ENCODE assay signal across 8 cellular contexts in genomic region chr3:186967236-186967635, GRCh38. TPM values are rescaled to one million over a fixed set of nuclear protein-coding genes. Genes with fewer than 3 reads are reported as not detected.
A peak's percentile ranks its signal among the peaks of the same experiment; 100 is the strongest.
DNase-seq lines count a peak whose midpoint lies in the region; ATAC-seq and TF ChIP-seq lines count a peak whose summit lies in the region.
"Not testable (repeated sequence)": the region's sequence is repeated elsewhere in the genome, so short reads cannot be mapped to it uniquely, and the experiment has no call there.

No MANE protein-coding gene starts in this region.

- not testable (repeated sequence) for H4K20me1 ChIP-seq in GM23338 (replicated peaks; ENCODE audit: insufficient read depth)

- intact Hi-C loops in activated B cell treated with CpG ODN at 0.5 μM for 24 hours (cut with micrococcal nuclease); left ventricle myocardium inferior (cut with micrococcal nuclease); spleen (cut with DNase I; ENCODE audit: low total_unique reads): not testable (repeated sequence)

- H3K4me3 Mint-ChIP-seq in GM23338; activated B cell treated with CpG ODN at 0.5 μM for 24 hours; activated naive CD4-positive, alpha-beta T cell treated with anti-CD3 and anti-CD28 coated beads, Interleukin-2, amount 50 U/mL, for 24 hours: not testable (repeated sequence)
- H3K4me3 Mint-ChIP-seq in naive B cell = peak overlapping the region in 3 of 8 donors; percentile 41 to 75 (median 57)

- not testable (repeated sequence) for TF ChIP-seq EP300 in upper lobe of left lung (IDR thresholded peaks at IDR 0.05)

- TF ChIP-seq CTCF in GM23338 (conservative IDR thresholded peaks at IDR 0.05; ENCODE audit: low read depth in 2 of 2); activated B cell treated with CpG ODN at 0.5 μM for 24 hours (IDR thresholded peaks at IDR 0.05); left ventricle myocardium inferior (IDR thresholded peaks at IDR 0.05; ENCODE audit: borderline replicate concordance); spleen (IDR thresholded peaks at IDR 0.05 in 8 of 11, conservative IDR thresholded peaks at IDR 0.05 in 3 of 11); upper lobe of left lung (IDR thresholded peaks at IDR 0.05): not testable (repeated sequence)

- H3K27ac Mint-ChIP-seq in GM23338 (peak overlapping the region; percentile 81; the same call in 1 of the 2 replicates), activated B cell treated with CpG ODN at 0.5 μM for 24 hours (peak overlapping the region; percentile 86), naive B cell (peak overlapping the region; percentile 89 to 97 (median 92))
- H3K27ac Mint-ChIP-seq in activated naive CD4-positive, alpha-beta T cell treated with anti-CD3 and anti-CD28 coated beads, Interleukin-2, amount 50 U/mL, for 24 hours = peak overlapping the region; percentile 65

- not testable (repeated sequence) for H3K4me2 ChIP-seq in GM23338

- H3K4me1 ChIP-seq in GM23338 (ENCODE audit: insufficient read depth) (peaks cover 48% of the 10 kb centered on the region), left ventricle myocardium inferior (peaks cover 99% of the 10 kb centered on the region), spleen (peaks cover 15 to 77% (median 29%) of the 10 kb centered on the region in 6 donors), upper lobe of left lung (peaks cover 3 to 35% (median 22%) of the 10 kb centered on the region in 4 donors)

- not testable (repeated sequence) for DNase-seq in GM23338 (ENCODE audit: low spot score); activated B cell treated with CpG ODN at 0.5 μM for 24 hours; left ventricle myocardium inferior; naive B cell; spleen; upper lobe of left lung

- not testable (repeated sequence) for H3K4me3 ChIP-seq in GM23338, left ventricle myocardium inferior, spleen, upper lobe of left lung

- not testable (repeated sequence) for H3F3A ChIP-seq in GM23338 (replicated peaks; ENCODE audit: low read depth)

- peaks cover 71% of the 10 kb centered on the region for H3K36me3 Mint-ChIP-seq in GM23338 (ENCODE audit: low read depth)
- peaks cover 83% of the 10 kb centered on the region for H3K36me3 Mint-ChIP-seq in activated B cell treated with CpG ODN at 0.5 μM for 24 hours (ENCODE audit: low read depth)
- H3K36me3 Mint-ChIP-seq in activated naive CD4-positive, alpha-beta T cell treated with anti-CD3 and anti-CD28 coated beads, Interleukin-2, amount 50 U/mL, for 24 hours = not testable (repeated sequence)
- H3K36me3 Mint-ChIP-seq in naive B cell = peaks cover 18 to 20% of the 10 kb centered on the region in 2 donors

- H3K4me1 Mint-ChIP-seq in GM23338 (peaks cover 55% of the 10 kb centered on the region), activated B cell treated with CpG ODN at 0.5 μM for 24 hours (peaks cover 53% of the 10 kb centered on the region), naive B cell (peaks cover 32 to 72% (median 47%) of the 10 kb centered on the region in 3 donors)
- peaks cover 52% of the 10 kb centered on the region for H3K4me1 Mint-ChIP-seq in activated naive CD4-positive, alpha-beta T cell treated with anti-CD3 and anti-CD28 coated beads, Interleukin-2, amount 50 U/mL, for 24 hours

- ATAC-seq in GM23338; activated B cell treated with CpG ODN at 0.5 μM for 24 hours (ENCODE audit: low read depth); naive B cell (ENCODE audit: low read depth in 2 of 2); upper lobe of left lung (ENCODE audit: low FRiP score in 2 of 2): not testable (repeated sequence)

- POLR2A ChIA-PET in activated B cell treated with CpG ODN at 0.5 μM for 24 hours (lab: Charles Lee) = interaction anchor here (1.5 kb wide), 1 partner anchor 17 kb away, joined by 4 read pairs; no protein-coding TSS in a partner anchor

- not testable (repeated sequence) for H3K9me3 ChIP-seq in left ventricle myocardium inferior (replicated peaks); spleen; upper lobe of left lung

- H3K79me2 ChIP-seq in GM23338 (replicated peaks; ENCODE audit: insufficient read depth) = peaks cover 23% of the 10 kb centered on the region

- H3K27ac ChIP-seq in GM23338 (ENCODE audit: low read depth) = peak overlapping the region; percentile 95; the same call in 1 of the 2 replicates
- peak overlapping the region; percentile 60 for H3K27ac ChIP-seq in cingulate gyrus (ENCODE audit: low read depth, low read length)
- H3K27ac ChIP-seq in left ventricle myocardium inferior (replicated peaks) = peak overlapping the region; percentile 97
- peak overlapping the region; percentile 6 to 78 (median 57) for H3K27ac ChIP-seq in spleen
- peak overlapping the region in 3 of 4 donors; percentile 31 to 58 (median 56) for H3K27ac ChIP-seq in upper lobe of left lung

- not testable (repeated sequence) for H3K36me3 ChIP-seq in GM23338 (ENCODE audit: insufficient read depth); left ventricle myocardium inferior
- H3K36me3 ChIP-seq in spleen (peaks cover 0 to 92% (median 29%) of the 10 kb centered on the region in 6 donors), upper lobe of left lung (peaks cover 5 to 14% (median 12%) of the 10 kb centered on the region in 4 donors)

- 90 to 96% (median 93%) methylated on average over 11 of the region's 11 CpGs for WGBS in spleen, 5 donors
- WGBS in upper lobe of left lung, 2 donors = 91 to 94% methylated on average over 11 of the region's 11 CpGs

- TF ChIP-seq POLR2A in spleen (IDR thresholded peaks at IDR 0.05); upper lobe of left lung (IDR thresholded peaks at IDR 0.05): not testable (repeated sequence)

- H2AFZ ChIP-seq in GM23338 = not testable (repeated sequence)

- not testable (repeated sequence) for H3K9me2 ChIP-seq in GM23338 (ENCODE audit: insufficient read depth)

- not testable (repeated sequence) for H3K9me3 Mint-ChIP-seq in GM23338; activated B cell treated with CpG ODN at 0.5 μM for 24 hours; activated naive CD4-positive, alpha-beta T cell treated with anti-CD3 and anti-CD28 coated beads, Interleukin-2, amount 50 U/mL, for 24 hours; naive B cell

- not testable (repeated sequence) for H3K27me3 ChIP-seq in GM23338 (ENCODE audit: insufficient read depth); left ventricle myocardium inferior (ENCODE audit: low read depth); spleen (replicated peaks in 1 of 7); upper lobe of left lung

- H3K27me3 Mint-ChIP-seq in GM23338 (ENCODE audit: insufficient read depth, low read depth, poor library complexity); activated B cell treated with CpG ODN at 0.5 μM for 24 hours; activated naive CD4-positive, alpha-beta T cell treated with anti-CD3 and anti-CD28 coated beads, Interleukin-2, amount 50 U/mL, for 24 hours; naive B cell: not testable (repeated sequence)

- CTCF ChIA-PET in activated B cell treated with CpG ODN at 0.5 μM for 24 hours (lab: Charles Lee) = not testable (repeated sequence)

RNA-seq across cellular contexts. Expression of gene ST6GAL1, which starts 36.9 kb away (rescaled TPM):
- 51.6 and 65.1 TPM in 2 replicates for total RNA-seq in GM23338 (2014; rRNA removed; shearing (Covaris generic))
- polyA plus RNA-seq in GM23338 (2016; fragmentation: Nextera tagmentation; extraction: Ambion mirVana) (13.5 and 17.6 TPM in 2 replicates), naive B cell (ENCODE audit: low read depth in 6 of 6) (100 to 1,000 TPM; 210 to 330 (median 253) TPM), spleen (10 to 100 TPM; 46.7 to 67.5 (median 59.3) TPM)
- total RNA-seq in activated B cell treated with CpG ODN at 0.5 μM for 24 hours (294 and 328 TPM in 2 replicates), left ventricle myocardium inferior (84.3 TPM), spleen (100 to 1,000 TPM; 160 to 247 (median 211) TPM), upper lobe of left lung (100 to 1,000 TPM in 2 of 6 donors, 10 to 100 TPM in 4; 72.6 to 141 (median 93.3) TPM)
